Comparison of ENCODE assay signal across 8 cellular contexts in genomic region chr1:159944623-159945455, GRCh38. TPM values are rescaled to one million over a fixed set of nuclear protein-coding genes. Genes with fewer than 3 reads are reported as not detected.
DNase-seq lines count a peak whose midpoint lies in the region; ATAC-seq and TF ChIP-seq lines count a peak whose summit lies in the region.

No MANE protein-coding gene starts in this region.

- peak; percentile 66 for DNase-seq in DMS79 treated with DMSO at 0.1 percent for 48 hours (lab: John Stamatoyannopoulos, UW)
- DNase-seq in fibroblast of mammary gland (ENCODE audit: low read depth) = no peak
- no peak for DNase-seq in Karpas-422
- DNase-seq in NCI-H446 treated with DMSO at 0.1 percent for 48 hours (lab: John Stamatoyannopoulos, UW) = no peak

- ATAC-seq in HG02678 (IDR thresholded peaks at IDR 0.05; ENCODE audit: unreplicated experiment) = no peak
- ATAC-seq in HG02588 (IDR thresholded peaks at IDR 0.05; ENCODE audit: unreplicated experiment) = no peak

- H3K4me3 ChIP-seq in OCI-LY3 (ENCODE audit: low read length) = peak overlapping the region; percentile 76
- H3K4me3 ChIP-seq in fibroblast of mammary gland (ENCODE audit: control insufficient read depth, low read depth, low read length) = peak overlapping the region; percentile 45
- H3K4me3 ChIP-seq in parathyroid adenoma (ENCODE audit: low read depth, low read length) = peak overlapping the region; percentile 66
- no peak overlapping the region for H3K4me3 ChIP-seq in Karpas-422 (ENCODE audit: low read length)

- TF ChIP-seq CTCF in OCI-LY3 (IDR thresholded peaks at IDR 0.05; ENCODE audit: low read depth, low read length) = no peak
- TF ChIP-seq CTCF in fibroblast of mammary gland (conservative IDR thresholded peaks at IDR 0.05; ENCODE audit: control insufficient read depth, insufficient read depth, low read depth, low read length) = no peak
- no peak for TF ChIP-seq CTCF in parathyroid adenoma (IDR thresholded peaks at IDR 0.05)

- H3K27me3 ChIP-seq in OCI-LY3 (ENCODE audit: low read depth, low read length) (peaks cover 11% of the 10 kb centered on the region; the same call in 1 of the 2 replicates), parathyroid adenoma (ENCODE audit: control insufficient read depth, insufficient read depth, low read length) (no peaks in the 10 kb centered on the region), Karpas-422 (ENCODE audit: low read length) (no peaks in the 10 kb centered on the region)

- H3K4me2 ChIP-seq in OCI-LY3 (ENCODE audit: low read length) = peak overlapping the region; percentile 74
- peak overlapping the region; percentile 92 for H3K4me2 ChIP-seq in parathyroid adenoma (ENCODE audit: low read length)
- no peak overlapping the region for H3K4me2 ChIP-seq in Karpas-422 (ENCODE audit: low read depth, low read length, poor library complexity, severe bottlenecking)

- no peaks in the 10 kb centered on the region for H3K9me3 ChIP-seq in OCI-LY3 (ENCODE audit: insufficient read depth, low read length)
- H3K9me3 ChIP-seq in parathyroid adenoma (ENCODE audit: control insufficient read depth, low read length) = no peaks in the 10 kb centered on the region
- H3K9me3 ChIP-seq in Karpas-422 (ENCODE audit: low read length) = no peaks in the 10 kb centered on the region

- peaks cover 17% of the 10 kb centered on the region; the same call in 1 of the 2 replicates for H3K4me1 ChIP-seq in OCI-LY3 (ENCODE audit: low read length)
- peaks cover 20% of the 10 kb centered on the region for H3K4me1 ChIP-seq in parathyroid adenoma
- no peaks in the 10 kb centered on the region for H3K4me1 ChIP-seq in Karpas-422 (ENCODE audit: low read length)

- no peaks in the 10 kb centered on the region for H3K9me2 ChIP-seq in Karpas-422 (replicated peaks; ENCODE audit: insufficient read depth, low read length)

- H3K27ac ChIP-seq in OCI-LY3 (ENCODE audit: low read length) (no peak overlapping the region), parathyroid adenoma (no peak overlapping the region), Karpas-422 (ENCODE audit: low read length) (no peak overlapping the region)

- H2AFZ ChIP-seq in OCI-LY3 (ENCODE audit: low read depth, low read length) = 0 out of 2 replicates have a peak overlapping the region, but pooled peaks have one; percentile 58
- H2AFZ ChIP-seq in parathyroid adenoma = peak overlapping the region; percentile 61
- H2AFZ ChIP-seq in Karpas-422 (ENCODE audit: low read length) = no peak overlapping the region

- H4K20me1 ChIP-seq in OCI-LY3 (ENCODE audit: insufficient read depth, low read length) (no peaks in the 10 kb centered on the region), Karpas-422 (ENCODE audit: insufficient read depth, low read depth, low read length) (no peaks in the 10 kb centered on the region)

- H3K36me3 ChIP-seq in OCI-LY3 (replicated peaks; ENCODE audit: low read depth, low read length) (no peaks in the 10 kb centered on the region), parathyroid adenoma (ENCODE audit: control insufficient read depth, insufficient read depth, low read length) (no peaks in the 10 kb centered on the region), Karpas-422 (ENCODE audit: insufficient read depth, low read length) (no peaks in the 10 kb centered on the region)

- H3K9ac ChIP-seq in OCI-LY3 (ENCODE audit: low read length) = peak overlapping the region; percentile 54; the same call in 1 of the 2 replicates
- no peak overlapping the region for H3K9ac ChIP-seq in parathyroid adenoma
- H3K9ac ChIP-seq in Karpas-422 (ENCODE audit: low read length) = no peak overlapping the region

- H3K79me2 ChIP-seq in OCI-LY3 (ENCODE audit: low read length) = no peaks in the 10 kb centered on the region
- H3K79me2 ChIP-seq in parathyroid adenoma = no peaks in the 10 kb centered on the region
- no peaks in the 10 kb centered on the region for H3K79me2 ChIP-seq in Karpas-422 (ENCODE audit: low read length)

RNA-seq across cellular contexts. Expression of gene IGSF9, which starts 0.6 kb away (rescaled TPM):
- not detected in 2 replicates for total RNA-seq in Karpas-422 (2014; rRNA removed; shearing (Covaris generic); ENCODE audit: low replicate concordance)

RNA-seq across cellular contexts. Expression of gene SLAMF9, which starts 9.2 kb away (rescaled TPM):
- total RNA-seq in Karpas-422 (2014; rRNA removed; shearing (Covaris generic); ENCODE audit: low replicate concordance) = not detected in 2 replicates

RNA-seq across cellular contexts. Expression of gene TAGLN2, which starts 19.5 kb away (rescaled TPM):
- 141 and 188 TPM in 2 replicates for total RNA-seq in Karpas-422 (2014; rRNA removed; shearing (Covaris generic); ENCODE audit: low replicate concordance)

RNA-seq across cellular contexts. Expression of gene CFAP45, which starts 44.9 kb away (rescaled TPM):
- total RNA-seq in Karpas-422 (2014; rRNA removed; shearing (Covaris generic); ENCODE audit: low replicate concordance) = 1.2 TPM in 1 of 2 replicates, not detected in the other
